In the genomic region with DNA sequence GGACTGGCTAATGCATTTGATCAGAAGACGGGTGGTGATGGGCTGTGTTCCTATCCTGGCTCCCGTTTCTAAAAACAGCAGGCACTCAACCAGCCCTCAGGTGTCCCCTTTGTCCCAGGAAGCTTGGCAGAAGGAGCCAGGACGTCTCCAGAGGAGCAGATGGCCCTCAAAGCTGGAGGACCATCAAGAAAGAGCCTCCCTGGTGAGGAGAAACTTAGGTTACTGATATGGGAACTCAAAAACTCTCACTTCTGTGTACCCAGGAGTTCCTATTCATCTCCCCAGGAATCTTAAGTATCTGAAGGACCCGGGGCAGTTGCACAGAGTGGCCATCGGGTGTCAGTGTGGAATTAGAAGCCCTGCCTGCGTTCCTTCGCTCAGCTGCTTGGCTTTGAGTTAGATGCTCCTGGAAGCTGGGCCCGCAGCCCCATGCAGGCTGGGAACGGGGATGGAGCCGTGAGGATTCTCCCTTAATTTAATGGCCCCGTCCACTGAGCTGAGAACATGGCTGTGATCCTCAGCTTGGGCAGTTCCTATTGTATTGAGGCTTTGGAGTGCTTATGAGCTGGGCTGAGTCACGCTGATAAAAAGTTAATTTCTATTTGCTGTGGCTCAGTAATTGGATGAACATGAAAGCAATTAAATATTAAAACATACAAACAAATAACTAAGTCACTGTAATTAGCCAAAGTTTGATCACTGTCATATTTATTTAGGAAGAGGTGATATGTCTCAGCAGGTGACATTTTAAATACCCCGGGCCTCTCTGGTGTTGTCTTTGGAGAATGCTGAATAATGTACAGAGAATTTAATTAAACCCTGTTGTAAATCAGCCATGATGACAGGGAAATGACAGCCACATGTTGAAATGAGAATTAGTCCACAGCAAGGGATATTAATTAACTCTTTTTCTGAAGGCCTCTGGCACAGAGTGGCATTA, we compare ENCODE assay signal across 1 cellular context.
A peak's percentile ranks its signal among the peaks of the same experiment; 100 is the strongest.
TF ChIP-seq lines count a peak whose summit lies in the region.

No MANE protein-coding gene starts in this region.

TF ChIP-seq in HEK293, 187 proteins besides CTCF, POLR2A, EP300 and RAD21 (continued from another document and continues in another):
- TF ChIP-seq, protein P1, sequence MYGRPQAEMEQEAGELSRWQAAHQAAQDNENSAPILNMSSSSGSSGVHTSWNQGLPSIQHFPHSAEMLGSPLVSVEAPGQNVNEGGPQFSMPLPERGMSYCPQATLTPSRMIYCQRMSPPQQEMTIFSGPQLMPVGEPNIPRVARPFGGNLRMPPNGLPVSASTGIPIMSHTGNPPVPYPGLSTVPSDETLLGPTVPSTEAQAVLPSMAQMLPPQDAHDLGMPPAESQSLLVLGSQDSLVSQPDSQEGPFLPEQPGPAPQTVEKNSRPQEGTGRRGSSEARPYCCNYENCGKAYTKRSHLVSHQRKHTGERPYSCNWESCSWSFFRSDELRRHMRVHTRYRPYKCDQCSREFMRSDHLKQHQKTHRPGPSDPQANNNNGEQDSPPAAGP (tag by site-specific recombination; IDR thresholded peaks at IDR 0.05), result peak; percentile 36; the same call in 1 of the 2 replicates
- TF ChIP-seq SCRT1 (tag by site-specific recombination; IDR thresholded peaks at IDR 0.05; ENCODE audit: borderline replicate concordance) (no peak), ZNF423 (tag by site-specific recombination; IDR thresholded peaks at IDR 0.05) (no peak), ZFP37 (tag by site-specific recombination; IDR thresholded peaks at IDR 0.05) (peak; percentile 88), GLIS1 (tag by site-specific recombination; IDR thresholded peaks at IDR 0.05) (peak; percentile 86), ZNF19 (tag by site-specific recombination; IDR thresholded peaks at IDR 0.05; ENCODE audit: low read depth) (no peak), ZNF843 (tag by site-specific recombination; IDR thresholded peaks at IDR 0.05) (peak; percentile 74; the same call in 1 of the 2 replicates), MYNN (tag by site-specific recombination; IDR thresholded peaks at IDR 0.05; ENCODE audit: borderline replicate concordance) (no peak), ZNF23 (tag by site-specific recombination; IDR thresholded peaks at IDR 0.05; ENCODE audit: borderline replicate concordance) (no peak), ZFP69B (tag by site-specific recombination; IDR thresholded peaks at IDR 0.05) (peak; percentile 89), GLIS2 (tag by site-specific recombination; IDR thresholded peaks at IDR 0.05) (no peak), ZNF174 (tag by site-specific recombination; IDR thresholded peaks at IDR 0.05) (no peak), WT1 (tag by site-specific recombination; IDR thresholded peaks at IDR 0.05) (peak; percentile 85), ZNF473 (tag by site-specific recombination; IDR thresholded peaks at IDR 0.05) (no peak), ZNF157 (tag by site-specific recombination; IDR thresholded peaks at IDR 0.05) (no peak), REPIN1 (tag by site-specific recombination; IDR thresholded peaks at IDR 0.05; ENCODE audit: low read depth) (no peak), ZNF624 (tag by site-specific recombination; IDR thresholded peaks at IDR 0.05) (no peak), SALL2 (tag by site-specific recombination; IDR thresholded peaks at IDR 0.05; ENCODE audit: borderline replicate concordance) (no peak), ZNF362 (tag by site-specific recombination; IDR thresholded peaks at IDR 0.05) (peak; percentile 85), ZNF148 (tag by site-specific recombination; IDR thresholded peaks at IDR 0.05; ENCODE audit: borderline replicate concordance) (no peak), ZBTB20 (tag by site-specific recombination; IDR thresholded peaks at IDR 0.05) (no peak), ZNF561 (tag by site-specific recombination; IDR thresholded peaks at IDR 0.05; ENCODE audit: borderline replicate concordance) (0 out of 2 replicates have a peak, but pooled peaks have one; percentile 72), ZNF571 (tag by site-specific recombination; IDR thresholded peaks at IDR 0.05) (no peak), BCL11A (tag by site-specific recombination; IDR thresholded peaks at IDR 0.05; ENCODE audit: low read depth) (peak; percentile 63; the same call in 1 of the 2 replicates), ZNF169 (tag by site-specific recombination; IDR thresholded peaks at IDR 0.05) (no peak), ZNF76 (tag by site-specific recombination; IDR thresholded peaks at IDR 0.05; ENCODE audit: borderline replicate concordance, low read depth) (peak; percentile 48; the same call in 1 of the 2 replicates), ZNF132 (tag by site-specific recombination; IDR thresholded peaks at IDR 0.05; ENCODE audit: borderline replicate concordance) (no peak), ZNF626 (tag by site-specific recombination; IDR thresholded peaks at IDR 0.05) (no peak)
- TF ChIP-seq, protein P2, sequence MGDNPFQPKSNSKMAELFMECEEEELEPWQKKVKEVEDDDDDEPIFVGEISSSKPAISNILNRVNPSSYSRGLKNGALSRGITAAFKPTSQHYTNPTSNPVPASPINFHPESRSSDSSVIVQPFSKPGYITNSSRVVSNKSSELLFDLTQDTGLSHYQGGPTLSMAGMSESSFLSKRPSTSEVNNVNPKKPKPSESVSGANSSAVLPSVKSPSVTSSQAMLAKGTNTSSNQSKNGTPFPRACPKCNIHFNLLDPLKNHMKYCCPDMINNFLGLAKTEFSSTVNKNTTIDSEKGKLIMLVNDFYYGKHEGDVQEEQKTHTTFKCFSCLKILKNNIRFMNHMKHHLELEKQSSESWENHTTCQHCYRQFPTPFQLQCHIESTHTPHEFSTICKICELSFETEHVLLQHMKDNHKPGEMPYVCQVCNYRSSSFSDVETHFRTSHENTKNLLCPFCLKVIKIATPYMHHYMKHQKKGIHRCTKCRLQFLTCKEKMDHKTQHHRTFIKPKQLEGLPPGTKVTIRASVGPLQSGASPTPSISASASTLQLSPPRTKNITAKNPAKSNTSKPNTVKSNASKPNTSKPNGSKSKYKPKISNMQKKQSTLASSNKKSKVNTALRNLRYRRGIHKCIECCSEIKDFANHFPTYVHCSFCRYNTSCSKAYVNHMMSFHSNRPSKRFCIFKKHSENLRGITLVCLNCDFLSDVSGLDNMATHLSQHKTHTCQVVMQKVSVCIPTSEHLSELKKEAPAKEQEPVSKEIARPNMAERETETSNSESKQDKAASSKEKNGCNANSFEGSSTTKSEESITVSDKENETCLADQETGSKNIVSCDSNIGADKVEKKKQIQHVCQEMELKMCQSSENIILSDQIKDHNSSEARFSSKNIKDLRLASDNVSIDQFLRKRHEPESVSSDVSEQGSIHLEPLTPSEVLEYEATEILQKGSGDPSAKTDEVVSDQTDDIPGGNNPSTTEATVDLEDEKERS (tag by site-specific recombination; IDR thresholded peaks at IDR 0.05), result no peak
- TF ChIP-seq, protein P3, sequence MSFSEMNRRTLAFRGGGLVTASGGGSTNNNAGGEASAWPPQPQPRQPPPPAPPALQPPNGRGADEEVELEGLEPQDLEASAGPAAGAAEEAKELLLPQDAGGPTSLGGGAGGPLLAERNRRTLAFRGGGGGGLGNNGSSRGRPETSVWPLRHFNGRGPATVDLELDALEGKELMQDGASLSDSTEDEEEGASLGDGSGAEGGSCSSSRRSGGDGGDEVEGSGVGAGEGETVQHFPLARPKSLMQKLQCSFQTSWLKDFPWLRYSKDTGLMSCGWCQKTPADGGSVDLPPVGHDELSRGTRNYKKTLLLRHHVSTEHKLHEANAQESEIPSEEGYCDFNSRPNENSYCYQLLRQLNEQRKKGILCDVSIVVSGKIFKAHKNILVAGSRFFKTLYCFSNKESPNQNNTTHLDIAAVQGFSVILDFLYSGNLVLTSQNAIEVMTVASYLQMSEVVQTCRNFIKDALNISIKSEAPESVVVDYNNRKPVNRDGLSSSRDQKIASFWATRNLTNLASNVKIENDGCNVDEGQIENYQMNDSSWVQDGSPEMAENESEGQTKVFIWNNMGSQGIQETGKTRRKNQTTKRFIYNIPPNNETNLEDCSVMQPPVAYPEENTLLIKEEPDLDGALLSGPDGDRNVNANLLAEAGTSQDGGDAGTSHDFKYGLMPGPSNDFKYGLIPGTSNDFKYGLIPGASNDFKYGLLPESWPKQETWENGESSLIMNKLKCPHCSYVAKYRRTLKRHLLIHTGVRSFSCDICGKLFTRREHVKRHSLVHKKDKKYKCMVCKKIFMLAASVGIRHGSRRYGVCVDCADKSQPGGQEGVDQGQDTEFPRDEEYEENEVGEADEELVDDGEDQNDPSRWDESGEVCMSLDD (tag by site-specific recombination; IDR thresholded peaks at IDR 0.05), result no peak
- TF ChIP-seq, protein P4, sequence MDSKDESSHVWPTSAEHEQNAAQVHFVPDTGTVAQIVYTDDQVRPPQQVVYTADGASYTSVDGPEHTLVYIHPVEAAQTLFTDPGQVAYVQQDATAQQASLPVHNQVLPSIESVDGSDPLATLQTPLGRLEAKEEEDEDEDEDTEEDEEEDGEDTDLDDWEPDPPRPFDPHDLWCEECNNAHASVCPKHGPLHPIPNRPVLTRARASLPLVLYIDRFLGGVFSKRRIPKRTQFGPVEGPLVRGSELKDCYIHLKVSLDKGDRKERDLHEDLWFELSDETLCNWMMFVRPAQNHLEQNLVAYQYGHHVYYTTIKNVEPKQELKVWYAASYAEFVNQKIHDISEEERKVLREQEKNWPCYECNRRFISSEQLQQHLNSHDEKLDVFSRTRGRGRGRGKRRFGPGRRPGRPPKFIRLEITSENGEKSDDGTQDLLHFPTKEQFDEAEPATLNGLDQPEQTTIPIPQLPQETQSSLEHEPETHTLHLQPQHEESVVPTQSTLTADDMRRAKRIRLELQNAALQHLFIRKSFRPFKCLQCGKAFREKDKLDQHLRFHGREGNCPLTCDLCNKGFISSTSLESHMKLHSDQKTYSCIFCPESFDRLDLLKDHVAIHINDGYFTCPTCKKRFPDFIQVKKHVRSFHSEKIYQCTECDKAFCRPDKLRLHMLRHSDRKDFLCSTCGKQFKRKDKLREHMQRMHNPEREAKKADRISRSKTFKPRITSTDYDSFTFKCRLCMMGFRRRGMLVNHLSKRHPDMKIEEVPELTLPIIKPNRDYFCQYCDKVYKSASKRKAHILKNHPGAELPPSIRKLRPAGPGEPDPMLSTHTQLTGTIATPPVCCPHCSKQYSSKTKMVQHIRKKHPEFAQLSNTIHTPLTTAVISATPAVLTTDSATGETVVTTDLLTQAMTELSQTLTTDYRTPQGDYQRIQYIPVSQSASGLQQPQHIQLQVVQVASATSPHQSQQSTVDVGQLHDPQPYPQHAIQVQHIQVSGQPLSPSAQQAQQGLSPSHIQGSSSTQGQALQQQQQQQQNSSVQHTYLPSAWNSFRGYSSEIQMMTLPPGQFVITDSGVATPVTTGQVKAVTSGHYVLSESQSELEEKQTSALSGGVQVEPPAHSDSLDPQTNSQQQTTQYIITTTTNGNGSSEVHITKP (tag by site-specific recombination; IDR thresholded peaks at IDR 0.05), result peak; percentile 91
- TF ChIP-seq, protein P5, sequence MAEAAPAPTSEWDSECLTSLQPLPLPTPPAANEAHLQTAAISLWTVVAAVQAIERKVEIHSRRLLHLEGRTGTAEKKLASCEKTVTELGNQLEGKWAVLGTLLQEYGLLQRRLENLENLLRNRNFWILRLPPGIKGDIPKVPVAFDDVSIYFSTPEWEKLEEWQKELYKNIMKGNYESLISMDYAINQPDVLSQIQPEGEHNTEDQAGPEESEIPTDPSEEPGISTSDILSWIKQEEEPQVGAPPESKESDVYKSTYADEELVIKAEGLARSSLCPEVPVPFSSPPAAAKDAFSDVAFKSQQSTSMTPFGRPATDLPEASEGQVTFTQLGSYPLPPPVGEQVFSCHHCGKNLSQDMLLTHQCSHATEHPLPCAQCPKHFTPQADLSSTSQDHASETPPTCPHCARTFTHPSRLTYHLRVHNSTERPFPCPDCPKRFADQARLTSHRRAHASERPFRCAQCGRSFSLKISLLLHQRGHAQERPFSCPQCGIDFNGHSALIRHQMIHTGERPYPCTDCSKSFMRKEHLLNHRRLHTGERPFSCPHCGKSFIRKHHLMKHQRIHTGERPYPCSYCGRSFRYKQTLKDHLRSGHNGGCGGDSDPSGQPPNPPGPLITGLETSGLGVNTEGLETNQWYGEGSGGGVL (tag by site-specific recombination; IDR thresholded peaks at IDR 0.05), result 0 out of 2 replicates have a peak, but pooled peaks have one; percentile 15
- TF ChIP-seq, protein P6, sequence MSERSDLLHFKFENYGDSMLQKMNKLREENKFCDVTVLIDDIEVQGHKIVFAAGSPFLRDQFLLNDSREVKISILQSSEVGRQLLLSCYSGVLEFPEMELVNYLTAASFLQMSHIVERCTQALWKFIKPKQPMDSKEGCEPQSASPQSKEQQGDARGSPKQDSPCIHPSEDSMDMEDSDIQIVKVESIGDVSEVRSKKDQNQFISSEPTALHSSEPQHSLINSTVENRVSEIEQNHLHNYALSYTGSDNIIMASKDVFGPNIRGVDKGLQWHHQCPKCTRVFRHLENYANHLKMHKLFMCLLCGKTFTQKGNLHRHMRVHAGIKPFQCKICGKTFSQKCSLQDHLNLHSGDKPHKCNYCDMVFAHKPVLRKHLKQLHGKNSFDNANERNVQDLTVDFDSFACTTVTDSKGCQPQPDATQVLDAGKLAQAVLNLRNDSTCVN (tag by site-specific recombination; optimal IDR thresholded peaks at IDR 0.05), result no peak
- TF ChIP-seq, protein P7, sequence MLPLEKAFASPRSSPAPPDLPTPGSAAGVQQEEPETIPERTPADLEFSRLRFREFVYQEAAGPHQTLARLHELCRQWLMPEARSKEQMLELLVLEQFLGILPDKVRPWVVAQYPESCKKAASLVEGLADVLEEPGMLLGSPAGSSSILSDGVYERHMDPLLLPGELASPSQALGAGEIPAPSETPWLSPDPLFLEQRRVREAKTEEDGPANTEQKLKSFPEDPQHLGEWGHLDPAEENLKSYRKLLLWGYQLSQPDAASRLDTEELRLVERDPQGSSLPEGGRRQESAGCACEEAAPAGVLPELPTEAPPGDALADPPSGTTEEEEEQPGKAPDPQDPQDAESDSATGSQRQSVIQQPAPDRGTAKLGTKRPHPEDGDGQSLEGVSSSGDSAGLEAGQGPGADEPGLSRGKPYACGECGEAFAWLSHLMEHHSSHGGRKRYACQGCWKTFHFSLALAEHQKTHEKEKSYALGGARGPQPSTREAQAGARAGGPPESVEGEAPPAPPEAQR (tag by site-specific recombination; IDR thresholded peaks at IDR 0.05), result no peak
